ENCODE assay signal across 11 cellular contexts in the genomic region with DNA sequence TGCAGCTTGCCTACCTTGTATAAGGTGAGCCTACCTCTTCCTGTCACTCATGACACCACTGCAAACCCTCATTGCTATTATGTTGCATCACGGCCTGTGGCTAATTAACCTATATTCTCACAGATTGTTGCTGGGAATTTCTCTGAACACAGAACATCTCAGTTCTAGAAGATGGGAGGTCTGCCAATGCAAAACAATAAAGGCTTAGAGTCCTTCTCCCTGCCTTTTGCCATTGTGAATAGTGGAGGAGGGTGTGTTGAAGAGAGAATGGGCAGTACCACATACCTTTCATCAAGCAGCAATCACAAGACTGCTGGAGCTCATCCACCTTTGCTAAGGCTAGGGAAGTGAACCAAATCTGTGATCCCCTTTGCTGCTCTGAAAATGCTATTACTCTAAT. TPM values are rescaled to one million over a fixed set of nuclear protein-coding genes. Genes with fewer than 3 reads are reported as not detected.
DNase-seq lines count a peak whose midpoint lies in the region; FAIRE-seq and TF ChIP-seq lines count a peak whose summit lies in the region.
"Had no signal": no experiment of that assay in that cellular context is flagged by ENCODE, and none has a peak within 500 bp of the region (broad histone marks: within the 10 kb centered on the region; RNA-seq: fewer than 3 reads in every experiment).

No MANE protein-coding gene starts in this region.

- H3K36me3 ChIP-seq in ACC112 (ENCODE audit: insufficient read depth, low read length) (no peaks in the 10 kb centered on the region), esophagus (ENCODE audit: control insufficient read depth in 2 of 2, insufficient read depth in 2 of 2, low read length in 1 of 2) (no peaks in the 10 kb centered on the region)
- H3K36me3 ChIP-seq in CD8-positive, alpha-beta memory T cell (ENCODE audit: insufficient read depth, low read length), result no peaks in the 10 kb centered on the region

- TF ChIP-seq POLR2A in lower leg skin (IDR thresholded peaks at IDR 0.05), result no peak

- FAIRE-seq in RCC 7860 (lab: Jason Lieb, UNC), result no peak
- FAIRE-seq: GM18507 had no signal

- peak overlapping the region; percentile 90; the same call in 1 of the 2 replicates for H3K27ac ChIP-seq in ACC112 (ENCODE audit: low read depth, low read length)
- peak overlapping the region; percentile 73 for H3K27ac ChIP-seq in RWPE1
- H3K27ac ChIP-seq in esophagus (ENCODE audit: low read depth in 2 of 2, low read length in 1 of 2), result peak overlapping the region; percentile 30 to 40
- H3K27ac ChIP-seq in CD8-positive, alpha-beta memory T cell (ENCODE audit: low read depth, low read length), result no peak overlapping the region

- H3K4me3 ChIP-seq in ACC112 (ENCODE audit: low read depth, low read length), result no peak overlapping the region
- H3K4me3 ChIP-seq in esophagus (ENCODE audit: low read depth in 1 of 2, low read length in 2 of 2), result no peak overlapping the region
- H3K4me3 ChIP-seq in CD8-positive, alpha-beta memory T cell (ENCODE audit: low read length), result no peak overlapping the region
- no peak overlapping the region for H3K4me3 ChIP-seq in lower leg skin (ENCODE audit: low read depth, poor library complexity, severe bottlenecking)
- H3K4me3 ChIP-seq: mucosa of descending colon had no signal

- H3K27me3 ChIP-seq in ACC112 (ENCODE audit: insufficient read depth, low read length) (no peaks in the 10 kb centered on the region), esophagus (ENCODE audit: control insufficient read depth in 1 of 2, insufficient read depth in 2 of 2, low read length in 2 of 2) (no peaks in the 10 kb centered on the region)
- H3K27me3 ChIP-seq in CD8-positive, alpha-beta memory T cell (ENCODE audit: insufficient read depth, low read length, poor library complexity, severe bottlenecking), result no peaks in the 10 kb centered on the region

- no peak for TF ChIP-seq CTCF in RWPE1 (conservative IDR thresholded peaks at IDR 0.05; ENCODE audit: low read depth)
- TF ChIP-seq CTCF in lower leg skin (IDR thresholded peaks at IDR 0.05), result no peak

- H2AFZ ChIP-seq in ACC112 (ENCODE audit: low read length, unreplicated experiment), result no peak overlapping the region

- POLR2A ChIA-PET in RWPE1 (lab: Yijun Ruan, JAX; ENCODE audit: low non-redundant PET), result no interaction called here
- POLR2A ChIA-PET in CD8-positive, alpha-beta memory T cell (lab: Charles Lee), result no interaction called here

- H3K9me3 ChIP-seq in esophagus (ENCODE audit: control insufficient read depth in 2 of 2, insufficient read depth in 1 of 2, low read depth in 1 of 2, low read length in 1 of 2), result no peaks in the 10 kb centered on the region
- no peaks in the 10 kb centered on the region for H3K9me3 ChIP-seq in CD8-positive, alpha-beta memory T cell (ENCODE audit: low read length)
- H3K9me3 ChIP-seq: mucosa of descending colon had no signal

- peaks cover 69% of the 10 kb centered on the region for H3K79me2 ChIP-seq in ACC112 (ENCODE audit: control insufficient read depth, insufficient read depth, low read length, unreplicated experiment)

- H3K36me3 Mint-ChIP-seq in CD8-positive, alpha-beta memory T cell, result peaks cover 0 to 1% (median 0%) of the 10 kb centered on the region in 3 donors

- peaks cover 0 to 1% of the 10 kb centered on the region in 2 donors for H3K27me3 Mint-ChIP-seq in CD8-positive, alpha-beta memory T cell
- H3K27me3 Mint-ChIP-seq: activated naive CD8-positive, alpha-beta T cell treated with anti-CD3 and anti-CD28 coated beads for 36 hours had no signal

- CTCF ChIA-PET in RWPE1 (lab: Yijun Ruan, JAX), result interaction anchor here (1.2 kb wide), 1 partner anchor 12 kb away, joined by 3 read pairs; no protein-coding TSS in a partner anchor
- CTCF ChIA-PET in CD8-positive, alpha-beta memory T cell (lab: Charles Lee), result no interaction called here

- intact Hi-C loops in lower leg skin (cut with DNase I; ENCODE audit: low total_unique reads), result no loop called here

- H3K4me1 ChIP-seq in ACC112 (ENCODE audit: control insufficient read depth, insufficient read depth, low read length, unreplicated experiment) (peaks cover 25% of the 10 kb centered on the region), esophagus (ENCODE audit: control insufficient read depth in 2 of 2, insufficient read depth in 2 of 2, low read length in 1 of 2) (peaks cover 0 to 7% of the 10 kb centered on the region in 2 donors)
- peaks cover 16% of the 10 kb centered on the region for H3K4me1 ChIP-seq in CD8-positive, alpha-beta memory T cell (ENCODE audit: insufficient read depth, low read length)

- H3K4me3 Mint-ChIP-seq in CD8-positive, alpha-beta memory T cell, result no peak overlapping the region
- H3K4me3 Mint-ChIP-seq: activated naive CD8-positive, alpha-beta T cell treated with anti-CD3 and anti-CD28 coated beads for 36 hours had no signal

- H3K9me3 Mint-ChIP-seq in CD8-positive, alpha-beta memory T cell, result no peaks in the 10 kb centered on the region
- H3K9me3 Mint-ChIP-seq: activated naive CD8-positive, alpha-beta T cell treated with anti-CD3 and anti-CD28 coated beads for 36 hours had no signal

- DNase-seq in RWPE1 (ENCODE audit: low spot score) (no peak), middle frontal gyrus (ENCODE audit: extremely low spot score, low spot score) (peak; percentile 72), AG08396 (ENCODE audit: low spot score) (no peak), lower leg skin (ENCODE audit: low spot score in 2 of 2) (no peak), RCC 7860 (ENCODE audit: low spot score) (no peak)
- DNase-seq in CD8-positive, alpha-beta memory T cell, result no peak
- DNase-seq: activated naive CD8-positive, alpha-beta T cell treated with anti-CD3 and anti-CD28 coated beads for 36 hours; mucosa of descending colon had no signal

- 63 to 68% methylated on average over 1 of the region's 1 CpG for WGBS in esophagus, 2 donors
- 45 to 51% methylated on average over 1 of the region's 1 CpG for WGBS in lower leg skin, 2 donors

- H3K4me1 Mint-ChIP-seq in CD8-positive, alpha-beta memory T cell, result peaks cover 21 to 41% (median 24%) of the 10 kb centered on the region in 3 donors

- H3K27ac Mint-ChIP-seq in CD8-positive, alpha-beta memory T cell, result peak overlapping the region in 2 of 8 donors; percentile 4 to 36
- H3K27ac Mint-ChIP-seq: activated naive CD8-positive, alpha-beta T cell treated with anti-CD3 and anti-CD28 coated beads for 36 hours had no signal

RNA-seq across cellular contexts. Expression of a gene that starts 34.4 kb away (rescaled TPM):
- polyA plus RNA-seq in esophagus, result 1 to 10 TPM; 5.4 to 6.9 TPM
- total RNA-seq in CD8-positive, alpha-beta memory T cell, result 1 to 10 TPM; 6.1 to 7.1 TPM
- polyA plus RNA-seq in CD8-positive, alpha-beta memory T cell, result 3.9 TPM
- 10 to 100 TPM; 20.1 to 40.3 (median 22.4) TPM for total RNA-seq in lower leg skin
